Comparison of ENCODE assay signal across 1 cellular context in genomic region chr18:48786621-48787522, GRCh38.
TF ChIP-seq lines count a peak whose summit lies in the region.

No MANE protein-coding gene starts in this region.

TF ChIP-seq in IMR-90, 13 proteins besides CTCF, POLR2A, EP300 and RAD21 (continued from another document):
- no peak for TF ChIP-seq ELK1 (IDR thresholded peaks at IDR 0.05; ENCODE audit: borderline replicate concordance, low read depth, low read length)
- TF ChIP-seq RCOR1 (IDR thresholded peaks at IDR 0.05; ENCODE audit: insufficient replicate concordance, low read length), result no peak
- TF ChIP-seq CHD1 (IDR thresholded peaks at IDR 0.05; ENCODE audit: low read depth, low read length), result no peak
- TF ChIP-seq BHLHE40 (IDR thresholded peaks at IDR 0.05; ENCODE audit: low read depth, low read length), result no peak
- no peak for TF ChIP-seq MXI1 (IDR thresholded peaks at IDR 0.05; ENCODE audit: borderline replicate concordance, low read depth, low read length)
- no peak for TF ChIP-seq CEBPB (IDR thresholded peaks at IDR 0.05; ENCODE audit: low read depth, low read length)
- TF ChIP-seq MAZ (IDR thresholded peaks at IDR 0.05; ENCODE audit: borderline replicate concordance, low read depth, low read length), result no peak
TF ChIP-seq in IMR-90: peak in this region for 0.
